ENCODE assay signal across 18 cellular contexts in genomic region chr1:41046347-41046775, GRCh38. TPM values are rescaled to one million over a fixed set of nuclear protein-coding genes. Genes with fewer than 3 reads are reported as not detected.
DNase-seq lines count a peak whose midpoint lies in the region; TF ChIP-seq lines count a peak whose summit lies in the region.
"Had no signal": no experiment of that assay in that cellular context is flagged by ENCODE, and none has a peak within 500 bp of the region (broad histone marks: within the 10 kb centered on the region; RNA-seq: fewer than 3 reads in every experiment).

No MANE protein-coding gene starts in this region.

- peaks cover 6% of the 10 kb centered on the region for H3K4me1 Mint-ChIP-seq in nephron progenitor cell
- H3K4me1 Mint-ChIP-seq: H9, WTC11 had no signal

- TF ChIP-seq EP300 in esophagus muscularis mucosa (IDR thresholded peaks at IDR 0.05) = no peak

- H3K27me3 Mint-ChIP-seq in nephron progenitor cell (ENCODE audit: low read depth, poor library complexity) = no peaks in the 10 kb centered on the region

- peak overlapping the region; percentile 27 for H3K27ac Mint-ChIP-seq in nephron progenitor cell
- H3K27ac Mint-ChIP-seq: H9, WTC11 had no signal

- TF ChIP-seq CTCF in esophagus muscularis mucosa (IDR thresholded peaks at IDR 0.05) (no peak), nephron progenitor cell (IDR thresholded peaks at IDR 0.05) (no peak)

- peaks cover 53% of the 10 kb centered on the region for H3K36me3 Mint-ChIP-seq in nephron progenitor cell (ENCODE audit: low read depth)

- H3K36me3 ChIP-seq in esophagus muscularis mucosa (peaks cover 0 to 86% (median 42%) of the 10 kb centered on the region in 4 donors), urinary bladder (ENCODE audit: insufficient read depth) (no peaks in the 10 kb centered on the region)

- peak; percentile 18 to 61 for DNase-seq in NCI-H2081 (lab: John Stamatoyannopoulos, UW)
- no peak for DNase-seq in NCI-H2081 treated with DMSO at 0.1 percent for 48 hours (lab: John Stamatoyannopoulos, UW)
- DNase-seq in esophagus muscularis mucosa (ENCODE audit: extremely low spot score) = no peak
- no peak for DNase-seq in nephron progenitor cell
- DNase-seq in stimulated activated naive CD4-positive, alpha-beta T cell (lab: John Stamatoyannopoulos, UW) = no peak
- no peak for DNase-seq in GOT3 (lab: John Stamatoyannopoulos, UW)
- no peak for DNase-seq in cortex of kidney (lab: John Stamatoyannopoulos, UW)
- DNase-seq: 8988T; COR-L47; H9; NCI-H69; SIG-M5; stimulated activated CD4-positive, alpha-beta T cell treated with anti-CD3 and anti-CD28 coated beads, Interleukin-4, amount 100 ng/mL, for 1 hour; stimulated activated naive CD8-positive, alpha-beta T cell treated with anti-CD3 and anti-CD28 coated beads, Interleukin-15, Interleukin-2, amounts not matched to agents 100 U/mL and 50 U/mL, for 24 hours had no signal

- H3K4me1 ChIP-seq in esophagus muscularis mucosa (peaks cover 24 to 28% (median 26%) of the 10 kb centered on the region in 4 donors), urinary bladder (ENCODE audit: insufficient read depth) (no peaks in the 10 kb centered on the region)

- no peaks in the 10 kb centered on the region for H3K27me3 ChIP-seq in esophagus muscularis mucosa

- H3K9me3 ChIP-seq in esophagus muscularis mucosa = no peaks in the 10 kb centered on the region

- H3K4me3 Mint-ChIP-seq in nephron progenitor cell = no peak overlapping the region
- H3K4me3 Mint-ChIP-seq: H9, WTC11 had no signal

- TF ChIP-seq POLR2A in esophagus muscularis mucosa (IDR thresholded peaks at IDR 0.05; ENCODE audit: low read depth) = no peak

- no peaks in the 10 kb centered on the region for H3K9me3 Mint-ChIP-seq in nephron progenitor cell
- H3K9me3 Mint-ChIP-seq: H9, WTC11 had no signal

- peak overlapping the region; percentile 45 to 75 (median 62) for H3K27ac ChIP-seq in esophagus muscularis mucosa (replicated peaks in 1 of 4)
- H3K27ac ChIP-seq in urinary bladder (ENCODE audit: low read depth) = peak overlapping the region; percentile 31
- H3K27ac ChIP-seq: parathyroid adenoma had no signal

- H3K4me3 ChIP-seq in esophagus muscularis mucosa = no peak overlapping the region
- no peak overlapping the region for H3K4me3 ChIP-seq in urinary bladder (ENCODE audit: low read depth, low read length)

- 87% methylated on average over 10 of the region's 10 CpGs for WGBS in esophagus muscularis mucosa
- WGBS in urinary bladder = 81% methylated on average over 10 of the region's 10 CpGs

- intact Hi-C loops in esophagus muscularis mucosa (cut with DNase I) = loop anchor here (10.0 kb wide), 2 partner anchors 78 to 198 kb away; partner anchors contain the start of gene SCMH1

RNA-seq across cellular contexts. Expression of gene SLFNL1, which starts 24.8 kb away (rescaled TPM):
- total RNA-seq in esophagus muscularis mucosa (under 1 TPM; 0.17 to 0.52 (median 0.47) TPM), urinary bladder (0.69 TPM)
- polyA plus RNA-seq in urinary bladder = 0.24 TPM
- total RNA-seq: HT1080, WTC11 had no signal

Comparison
In these comparisons a context has a peak if more than half of its experiments do, and no peak if none do; other contexts are left out.
1. DNase-seq: peak in NCI-H2081 (2 of 2); none in NCI-H2081 treated with DMSO at 0.1 percent for 48 hours (single experiment), esophagus muscularis mucosa (single experiment), nephron progenitor cell (single experiment), stimulated activated naive CD4-positive, alpha-beta T cell (0 of 6), GOT3 (single experiment) and cortex of kidney (single experiment).